25 cellular contexts compared by ENCODE assay signal in the genomic region with DNA sequence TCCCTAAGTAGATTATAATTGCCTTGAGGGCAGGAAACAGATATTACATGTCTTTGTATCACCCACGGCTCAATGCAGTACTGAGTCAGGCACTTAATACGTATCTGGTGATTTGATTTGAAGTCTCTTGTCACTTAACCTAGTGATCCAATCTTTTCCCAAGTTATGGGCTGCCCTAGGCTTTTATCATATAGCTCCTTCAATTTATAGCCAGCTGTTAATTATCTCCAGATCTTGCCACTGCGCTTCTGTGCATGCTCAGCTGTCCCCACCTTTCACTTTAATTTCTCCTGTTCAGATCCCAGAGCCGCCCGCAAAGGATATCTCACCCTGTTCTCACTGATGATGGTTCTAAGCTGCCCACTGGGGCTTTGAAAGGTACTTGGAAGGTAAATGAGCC.
"Had no signal": no experiment of that assay in that cellular context is flagged by ENCODE, and none has a peak within 500 bp of the region (broad histone marks: within the 10 kb centered on the region; RNA-seq: fewer than 3 reads in every experiment).

No MANE protein-coding gene starts in this region.

- ATAC-seq: activated CD8-positive, alpha-beta memory T cell treated with anti-CD3 and anti-CD28 coated beads, Interleukin-2, amount 10 ng/mL, durations not matched to agents 7 days and 5 days; activated naive CD8-positive, alpha-beta T cell treated with anti-CD3 and anti-CD28 coated beads, Interleukin-2, amount 50 U/mL, for 24 hours had no signal

- H3K27me3 ChIP-seq: SJSA1 had no signal

- DNase-seq: activated CD4-positive, alpha-beta memory T cell treated with anti-CD3 and anti-CD28 coated beads, Interleukin-2, amount 10 ng/mL, durations not matched to agents 7 days and 5 days; activated CD4-positive, alpha-beta T cell treated with anti-CD3 and anti-CD28 coated beads for 1 hour; activated CD4-positive, alpha-beta T cell treated with anti-CD3 and anti-CD28 coated beads for 48 hours; activated CD4-positive, CD25-positive, alpha-beta regulatory T cell; activated CD8-positive, alpha-beta memory T cell treated with anti-CD3 and anti-CD28 coated beads for 24 hours; activated CD8-positive, alpha-beta memory T cell treated with anti-CD3 and anti-CD28 coated beads, Interleukin-2, amount 10 ng/mL, durations not matched to agents 7 days and 5 days; activated CD8-positive, alpha-beta memory T cell treated with anti-CD3 and anti-CD28 coated beads, Interleukin-2, amount 50 U/mL, for 48 hours; activated effector memory CD4-positive, alpha-beta T cell treated with Interleukin-2 at 50 U/mL for 16 hours; activated naive CD4-positive, alpha-beta T cell treated with anti-CD3 and anti-CD28 coated beads, Interleukin-2, amount 10 ng/mL, durations not matched to agents 7 days and 5 days; activated naive CD8-positive, alpha-beta T cell treated with anti-CD3 and anti-CD28 coated beads, Interleukin-2, amount 50 U/mL, for 24 hours; activated T-cell treated with anti-CD3 and anti-CD28 coated beads, Interleukin-2, amount 50 U/mL, for 48 hours; anterior cingulate cortex; caudate nucleus; cerebellar nuclear complex; Karpas-422; NCI-H1105; NCI-H1417 treated with DMSO at 0.1 percent for 48 hours; NCI-H187 treated with DMSO at 0.1 percent for 48 hours; NCI-H2081 treated with DMSO at 0.1 percent for 48 hours; NCI-H226; NCI-H524 treated with DMSO at 0.1 percent for 48 hours; SHP77; T1000; WERI-Rb-1 had no signal

- H3K4me3 ChIP-seq: SJSA1 had no signal

- H3K27ac ChIP-seq: SJSA1, WERI-Rb-1 had no signal

- H3K36me3 ChIP-seq: SJSA1, WERI-Rb-1 had no signal

- H3K9me3 ChIP-seq: SJSA1 had no signal
